In the genomic region with DNA sequence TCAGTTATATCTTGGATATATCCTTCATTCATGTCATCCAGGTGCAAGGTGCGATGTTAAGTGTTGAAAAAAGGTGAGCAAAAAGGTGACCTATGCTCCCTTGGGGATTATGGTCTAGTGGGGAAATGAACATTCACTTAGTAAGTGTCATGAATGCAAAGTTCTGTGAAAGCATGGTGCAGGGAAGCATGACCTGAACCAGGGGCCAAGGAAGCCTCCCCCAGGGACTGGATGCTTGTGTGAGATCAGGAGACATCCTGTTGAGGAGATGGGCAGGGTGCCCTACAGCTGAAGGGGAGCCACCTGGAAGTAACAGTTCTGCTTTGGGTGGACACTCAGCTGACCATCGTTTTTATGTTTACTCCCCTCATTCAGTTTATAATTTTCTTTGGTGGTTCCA, we compare ENCODE assay signal across 16 cellular contexts.
DNase-seq lines count a peak whose midpoint lies in the region; ATAC-seq and TF ChIP-seq lines count a peak whose summit lies in the region.
"Had no signal": no experiment of that assay in that cellular context is flagged by ENCODE, and none has a peak within 500 bp of the region (broad histone marks: within the 10 kb centered on the region; RNA-seq: fewer than 3 reads in every experiment).

No MANE protein-coding gene starts in this region.

- peak; percentile 56 for ATAC-seq in GM19043 (IDR thresholded peaks at IDR 0.05; ENCODE audit: low read depth, unreplicated experiment)
- peak; percentile 55 for ATAC-seq in GM21825 (IDR thresholded peaks at IDR 0.05; ENCODE audit: unreplicated experiment)
- ATAC-seq in HG03571 (IDR thresholded peaks at IDR 0.05; ENCODE audit: unreplicated experiment) = peak; percentile 61
- ATAC-seq: activated CD4-positive, alpha-beta T cell treated with anti-CD3 and anti-CD28 coated beads for 36 hours; HCT116; mucosa of descending colon had no signal

- TF ChIP-seq CTCF in sigmoid colon (IDR thresholded peaks at IDR 0.05) (no peak), esophagus squamous epithelium (IDR thresholded peaks at IDR 0.05) (no peak)

- H3K36me3 ChIP-seq in sigmoid colon (no peaks in the 10 kb centered on the region), esophagus squamous epithelium (no peaks in the 10 kb centered on the region)

- intact Hi-C loops in sigmoid colon (cut with DNase I) (no loop called here), esophagus squamous epithelium (cut with DNase I) (no loop called here)

- peaks cover 0 to 9% (median 0%) of the 10 kb centered on the region in 4 donors for H3K4me1 ChIP-seq in sigmoid colon
- no peaks in the 10 kb centered on the region for H3K4me1 ChIP-seq in esophagus squamous epithelium

- H3K4me3 ChIP-seq in sigmoid colon (no peak overlapping the region), esophagus squamous epithelium (no peak overlapping the region)
- H3K4me3 ChIP-seq: mucosa of descending colon had no signal

- TF ChIP-seq POLR2A in sigmoid colon (IDR thresholded peaks at IDR 0.05) (no peak), esophagus squamous epithelium (IDR thresholded peaks at IDR 0.05) (no peak)

- H3K9me3 ChIP-seq in sigmoid colon (no peaks in the 10 kb centered on the region), esophagus squamous epithelium (no peaks in the 10 kb centered on the region)
- H3K9me3 ChIP-seq: mucosa of descending colon had no signal

- no peak overlapping the region for H3K27ac ChIP-seq in sigmoid colon
- no peak overlapping the region for H3K27ac ChIP-seq in esophagus squamous epithelium

- peak; percentile 36 for DNase-seq in sigmoid colon
- no peak for DNase-seq in NCI-H1436 (lab: John Stamatoyannopoulos, UW)
- DNase-seq in dedifferentiated amniotic fluid mesenchymal stem cell (ENCODE audit: extremely low spot score) = no peak
- no peak for DNase-seq in esophagus squamous epithelium (lab: John Stamatoyannopoulos, UW)
- DNase-seq in EL = no peak
- DNase-seq: activated CD4-positive, alpha-beta T cell treated with anti-CD3 and anti-CD28 coated beads for 36 hours; activated CD8-positive, alpha-beta memory T cell treated with anti-CD3 and anti-CD28 coated beads, Interleukin-2, amount 50 U/mL, for 4 hours; GF-D8; mucosa of descending colon; NCI-H146; SIG-M5; stimulated activated CD4-positive, alpha-beta T cell treated with anti-CD3 and anti-CD28 coated beads, Interleukin-2, amount 100 ng/mL, for 48 hours had no signal

- 64 to 68% methylated on average over 2 of the region's 2 CpGs for WGBS in sigmoid colon, 2 donors
- 67 to 78% methylated on average over 2 of the region's 2 CpGs for WGBS in esophagus squamous epithelium, 2 donors

- TF ChIP-seq EP300 in sigmoid colon (IDR thresholded peaks at IDR 0.05) = no peak

- no peaks in the 10 kb centered on the region for H3K27me3 ChIP-seq in sigmoid colon
- no peaks in the 10 kb centered on the region for H3K27me3 ChIP-seq in esophagus squamous epithelium
